3 cellular contexts compared by ENCODE assay signal in the genomic region with DNA sequence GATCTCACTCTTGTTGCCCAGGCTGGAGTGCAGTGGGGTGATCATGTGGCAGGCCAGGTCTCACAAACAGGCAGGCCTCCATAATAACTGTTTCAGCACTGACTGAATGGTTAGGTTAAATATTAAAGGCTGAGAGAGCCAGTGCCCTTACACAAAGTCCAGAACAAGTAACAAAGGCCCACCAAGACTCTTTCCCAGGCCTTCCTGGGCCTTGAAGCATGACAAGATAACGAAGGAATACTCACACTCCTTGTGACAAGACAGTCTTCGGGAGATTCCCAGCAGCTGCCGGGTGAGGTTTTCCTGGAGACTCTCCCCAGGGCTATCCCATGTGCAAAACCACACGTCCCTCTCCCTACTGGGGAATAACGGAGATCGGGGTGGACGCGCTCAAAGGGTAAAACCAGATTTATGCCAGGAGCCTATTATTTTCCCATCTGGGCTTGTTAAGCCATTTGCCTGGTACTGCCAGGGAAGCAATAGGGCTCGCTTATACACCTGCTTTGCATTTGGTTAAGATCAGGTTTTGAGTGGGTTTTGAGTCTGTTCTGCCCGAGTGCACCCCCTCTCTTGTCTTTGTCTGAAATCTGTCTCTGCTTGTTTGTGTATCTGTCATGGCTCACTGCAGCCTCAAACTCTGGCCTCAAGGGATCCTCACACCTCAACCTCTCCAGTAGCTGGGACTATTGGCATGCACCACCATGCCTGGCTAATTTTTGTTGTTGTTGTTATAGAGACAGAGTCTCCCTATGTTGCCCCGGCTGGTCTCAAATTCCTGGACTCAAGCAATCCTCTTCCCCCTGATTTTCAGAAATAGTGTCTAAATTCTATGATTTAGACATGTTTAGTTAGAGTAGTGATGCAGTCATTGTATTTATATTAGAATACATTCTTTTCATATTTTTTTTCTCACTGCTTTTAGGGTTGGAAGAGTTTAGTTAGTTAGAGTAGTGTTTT.
TF ChIP-seq lines count a peak whose summit lies in the region.

No MANE protein-coding gene starts in this region.

TF ChIP-seq in HEK293, 187 proteins besides CTCF, POLR2A, EP300 and RAD21:
- TF ChIP-seq ZNF394 (tag by site-specific recombination; IDR thresholded peaks at IDR 0.05; ENCODE audit: borderline replicate concordance) (no peak), ZNF133 (tag by site-specific recombination; IDR thresholded peaks at IDR 0.05) (peak; percentile 70)
TF ChIP-seq in HEK293: peak in this region for 1.

TF ChIP-seq in HepG2, 621 proteins besides CTCF, POLR2A, EP300 and RAD21 (continues in another document):
- TF ChIP-seq MIER2 (CRISPR knock-in tag; IDR thresholded peaks at IDR 0.05) (peak; percentile 70), KDM5B (CRISPR knock-in tag; IDR thresholded peaks at IDR 0.05; ENCODE audit: borderline replicate concordance) (peak; percentile 20; the same call in 1 of the 2 replicates), ZNF747 (CRISPR knock-in tag; IDR thresholded peaks at IDR 0.05; ENCODE audit: borderline replicate concordance) (peak; percentile 50; the same call in 1 of the 2 replicates), POGZ (CRISPR knock-in tag; IDR thresholded peaks at IDR 0.05) (peak; percentile 61; the same call in 1 of the 2 replicates), SMAD1 (CRISPR knock-in tag; IDR thresholded peaks at IDR 0.05; ENCODE audit: borderline replicate concordance, low read depth) (no peak)
- TF ChIP-seq, protein P1, sequence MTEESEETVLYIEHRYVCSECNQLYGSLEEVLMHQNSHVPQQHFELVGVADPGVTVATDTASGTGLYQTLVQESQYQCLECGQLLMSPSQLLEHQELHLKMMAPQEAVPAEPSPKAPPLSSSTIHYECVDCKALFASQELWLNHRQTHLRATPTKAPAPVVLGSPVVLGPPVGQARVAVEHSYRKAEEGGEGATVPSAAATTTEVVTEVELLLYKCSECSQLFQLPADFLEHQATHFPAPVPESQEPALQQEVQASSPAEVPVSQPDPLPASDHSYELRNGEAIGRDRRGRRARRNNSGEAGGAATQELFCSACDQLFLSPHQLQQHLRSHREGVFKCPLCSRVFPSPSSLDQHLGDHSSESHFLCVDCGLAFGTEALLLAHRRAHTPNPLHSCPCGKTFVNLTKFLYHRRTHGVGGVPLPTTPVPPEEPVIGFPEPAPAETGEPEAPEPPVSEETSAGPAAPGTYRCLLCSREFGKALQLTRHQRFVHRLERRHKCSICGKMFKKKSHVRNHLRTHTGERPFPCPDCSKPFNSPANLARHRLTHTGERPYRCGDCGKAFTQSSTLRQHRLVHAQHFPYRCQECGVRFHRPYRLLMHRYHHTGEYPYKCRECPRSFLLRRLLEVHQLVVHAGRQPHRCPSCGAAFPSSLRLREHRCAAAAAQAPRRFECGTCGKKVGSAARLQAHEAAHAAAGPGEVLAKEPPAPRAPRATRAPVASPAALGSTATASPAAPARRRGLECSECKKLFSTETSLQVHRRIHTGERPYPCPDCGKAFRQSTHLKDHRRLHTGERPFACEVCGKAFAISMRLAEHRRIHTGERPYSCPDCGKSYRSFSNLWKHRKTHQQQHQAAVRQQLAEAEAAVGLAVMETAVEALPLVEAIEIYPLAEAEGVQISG (CRISPR knock-in tag; IDR thresholded peaks at IDR 0.05) = peak; percentile 58; the same call in 1 of the 2 replicates
- TF ChIP-seq, protein P2, sequence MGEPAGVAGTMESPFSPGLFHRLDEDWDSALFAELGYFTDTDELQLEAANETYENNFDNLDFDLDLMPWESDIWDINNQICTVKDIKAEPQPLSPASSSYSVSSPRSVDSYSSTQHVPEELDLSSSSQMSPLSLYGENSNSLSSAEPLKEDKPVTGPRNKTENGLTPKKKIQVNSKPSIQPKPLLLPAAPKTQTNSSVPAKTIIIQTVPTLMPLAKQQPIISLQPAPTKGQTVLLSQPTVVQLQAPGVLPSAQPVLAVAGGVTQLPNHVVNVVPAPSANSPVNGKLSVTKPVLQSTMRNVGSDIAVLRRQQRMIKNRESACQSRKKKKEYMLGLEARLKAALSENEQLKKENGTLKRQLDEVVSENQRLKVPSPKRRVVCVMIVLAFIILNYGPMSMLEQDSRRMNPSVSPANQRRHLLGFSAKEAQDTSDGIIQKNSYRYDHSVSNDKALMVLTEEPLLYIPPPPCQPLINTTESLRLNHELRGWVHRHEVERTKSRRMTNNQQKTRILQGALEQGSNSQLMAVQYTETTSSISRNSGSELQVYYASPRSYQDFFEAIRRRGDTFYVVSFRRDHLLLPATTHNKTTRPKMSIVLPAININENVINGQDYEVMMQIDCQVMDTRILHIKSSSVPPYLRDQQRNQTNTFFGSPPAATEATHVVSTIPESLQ (CRISPR knock-in tag; conservative IDR thresholded peaks at IDR 0.05) = peak; percentile 69
- TF ChIP-seq, protein P3, sequence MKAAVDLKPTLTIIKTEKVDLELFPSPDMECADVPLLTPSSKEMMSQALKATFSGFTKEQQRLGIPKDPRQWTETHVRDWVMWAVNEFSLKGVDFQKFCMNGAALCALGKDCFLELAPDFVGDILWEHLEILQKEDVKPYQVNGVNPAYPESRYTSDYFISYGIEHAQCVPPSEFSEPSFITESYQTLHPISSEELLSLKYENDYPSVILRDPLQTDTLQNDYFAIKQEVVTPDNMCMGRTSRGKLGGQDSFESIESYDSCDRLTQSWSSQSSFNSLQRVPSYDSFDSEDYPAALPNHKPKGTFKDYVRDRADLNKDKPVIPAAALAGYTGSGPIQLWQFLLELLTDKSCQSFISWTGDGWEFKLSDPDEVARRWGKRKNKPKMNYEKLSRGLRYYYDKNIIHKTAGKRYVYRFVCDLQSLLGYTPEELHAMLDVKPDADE (CRISPR knock-in tag; IDR thresholded peaks at IDR 0.05) = no peak
- TF ChIP-seq, protein P4, sequence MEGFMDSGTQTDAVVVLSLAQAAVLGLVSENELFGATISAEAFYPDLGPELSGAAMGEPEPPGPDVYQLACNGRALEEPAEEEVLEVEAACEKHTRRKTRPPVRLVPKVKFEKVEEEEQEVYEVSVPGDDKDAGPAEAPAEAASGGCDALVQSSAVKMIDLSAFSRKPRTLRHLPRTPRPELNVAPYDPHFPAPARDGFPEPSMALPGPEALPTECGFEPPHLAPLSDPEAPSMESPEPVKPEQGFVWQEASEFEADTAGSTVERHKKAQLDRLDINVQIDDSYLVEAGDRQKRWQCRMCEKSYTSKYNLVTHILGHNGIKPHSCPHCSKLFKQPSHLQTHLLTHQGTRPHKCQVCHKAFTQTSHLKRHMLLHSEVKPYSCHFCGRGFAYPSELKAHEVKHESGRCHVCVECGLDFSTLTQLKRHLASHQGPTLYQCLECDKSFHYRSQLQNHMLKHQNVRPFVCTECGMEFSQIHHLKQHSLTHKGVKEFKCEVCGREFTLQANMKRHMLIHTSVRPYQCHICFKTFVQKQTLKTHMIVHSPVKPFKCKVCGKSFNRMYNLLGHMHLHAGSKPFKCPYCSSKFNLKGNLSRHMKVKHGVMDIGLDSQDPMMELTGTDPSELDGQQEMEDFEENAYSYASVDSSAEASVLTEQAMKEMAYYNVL (CRISPR knock-in tag; IDR thresholded peaks at IDR 0.05; ENCODE audit: borderline replicate concordance) = 0 out of 2 replicates have a peak, but pooled peaks have one; percentile 13

TF ChIP-seq in GM12891, 5 proteins besides CTCF, POLR2A, EP300 and RAD21:
- no peak for TF ChIP-seq TAF1 (IDR thresholded peaks at IDR 0.05; ENCODE audit: low read depth, low read length)
- no peak for TF ChIP-seq POLR2AphosphoS5 (IDR thresholded peaks at IDR 0.05; ENCODE audit: low read depth, low read length)
- TF ChIP-seq POU2F2 (IDR thresholded peaks at IDR 0.05; ENCODE audit: low read depth, low read length) = no peak
- TF ChIP-seq SPI1 (IDR thresholded peaks at IDR 0.05; ENCODE audit: low read depth, low read length) = no peak
- TF ChIP-seq PAX5 (IDR thresholded peaks at IDR 0.05; ENCODE audit: insufficient read depth, low read length, severe bottlenecking) = no peak
